In genomic region chr5:67536892-67537291, GRCh38 we compare ENCODE assay signal across 17 cellular contexts.
DNase-seq lines count a peak whose midpoint lies in the region; FAIRE-seq and TF ChIP-seq lines count a peak whose summit lies in the region.
"Had no signal": no experiment of that assay in that cellular context is flagged by ENCODE, and none has a peak within 500 bp of the region (broad histone marks: within the 10 kb centered on the region; RNA-seq: fewer than 3 reads in every experiment).

No MANE protein-coding gene starts in this region.

- H3K4me3 Mint-ChIP-seq in type B pancreatic cell, result no peak overlapping the region
- H3K4me3 Mint-ChIP-seq: activated naive CD4-positive, alpha-beta T cell treated with anti-CD3 and anti-CD28 coated beads, Interleukin-2, amount 10 ng/mL, durations not matched to agents 7 days and 5 days; dendritic cell treated with granulocyte-macrophage colony-stimulating factor and Interleukin-4, amounts not matched to agents 40 ng/mL and 50 ng/mL, for 4 days had no signal

- peak; percentile 15 for DNase-seq in adipocyte (ENCODE audit: low read depth)
- DNase-seq in putamen (ENCODE audit: low spot score), result peak; percentile 3
- no peak for DNase-seq in type B pancreatic cell (ENCODE audit: extremely low spot score, unreplicated experiment)
- DNase-seq in stimulated activated CD4-positive, alpha-beta T cell treated with anti-CD3 and anti-CD28 coated beads, Interleukin-1b, Interleukin-23, amount 100 ng/mL, for 48 hours, result no peak
- DNase-seq in stimulated activated CD4-positive, alpha-beta T cell treated with anti-CD3 and anti-CD28 coated beads, Interleukin-12 subunit alpha, Interleukin-12 subunit beta, amount 100 ng/mL, for 4 hours, result no peak
- DNase-seq in NCI-H187 (lab: John Stamatoyannopoulos, UW), result no peak
- DNase-seq: activated CD4-positive, alpha-beta T cell treated with anti-CD3 and anti-CD28 coated beads, Interleukin-2, amount 50 U/mL, for 1 hour; activated naive CD4-positive, alpha-beta T cell treated with anti-CD3 and anti-CD28 coated beads, Interleukin-2, amount 10 ng/mL, durations not matched to agents 7 days and 5 days; activated T-cell treated with anti-CD3 and anti-CD28 coated beads for 4 hours; islet precursor cell; KG1; NCI-H2171 treated with DMSO at 0.1 percent for 48 hours; stimulated activated naive CD4-positive, alpha-beta T cell treated with Interleukin-2 at 50 U/mL for 16 hours had no signal

- H3K27ac Mint-ChIP-seq in type B pancreatic cell, result no peak overlapping the region
- H3K27ac Mint-ChIP-seq: activated naive CD4-positive, alpha-beta T cell treated with anti-CD3 and anti-CD28 coated beads, Interleukin-2, amount 10 ng/mL, durations not matched to agents 7 days and 5 days; dendritic cell treated with granulocyte-macrophage colony-stimulating factor and Interleukin-4, amounts not matched to agents 40 ng/mL and 50 ng/mL, for 4 days had no signal

- peak; percentile 88 for FAIRE-seq in islet of Langerhans (lab: Jason Lieb, UNC)

- no peaks in the 10 kb centered on the region for H3K9me3 Mint-ChIP-seq in type B pancreatic cell
- H3K9me3 Mint-ChIP-seq: dendritic cell treated with granulocyte-macrophage colony-stimulating factor and Interleukin-4, amounts not matched to agents 40 ng/mL and 50 ng/mL, for 4 days had no signal

- H3K36me3 ChIP-seq in BLaER1 treated with 17β-estradiol and CSF1 and Interleukin-3, amounts not matched to agents 10 nM and 100 nM, result no peaks in the 10 kb centered on the region
- no peaks in the 10 kb centered on the region for H3K36me3 ChIP-seq in adipocyte (ENCODE audit: control insufficient read depth, insufficient read depth, low read length, severe bottlenecking)
- H3K36me3 ChIP-seq: HAP-1 had no signal

- no peak overlapping the region for H3K27ac ChIP-seq in BLaER1 treated with 17β-estradiol and CSF1 and Interleukin-3, amounts not matched to agents 10 nM and 100 nM

- no peaks in the 10 kb centered on the region for H4K20me1 ChIP-seq in BLaER1 treated with 17β-estradiol and CSF1 and Interleukin-3, amounts not matched to agents 10 nM and 100 nM

- no peak overlapping the region for H3K4me3 ChIP-seq in BLaER1 treated with 17β-estradiol and CSF1 and Interleukin-3, amounts not matched to agents 10 nM and 100 nM
- peak overlapping the region; percentile 68 for H3K4me3 ChIP-seq in adipocyte (ENCODE audit: low read length)
- H3K4me3 ChIP-seq: HAP-1 had no signal

- H3K27me3 Mint-ChIP-seq in type B pancreatic cell, result peaks cover 9% of the 10 kb centered on the region
- H3K27me3 Mint-ChIP-seq: dendritic cell treated with granulocyte-macrophage colony-stimulating factor and Interleukin-4, amounts not matched to agents 40 ng/mL and 50 ng/mL, for 4 days had no signal

- H3K4me1 ChIP-seq in BLaER1 treated with 17β-estradiol and CSF1 and Interleukin-3, amounts not matched to agents 10 nM and 100 nM, result peaks cover 0 to 14% (median 8%) of the 10 kb centered on the region in 10 experiments; a peak in 14 of 20 replicates
- peaks cover 6% of the 10 kb centered on the region for H3K4me1 ChIP-seq in adipocyte (ENCODE audit: control insufficient read depth, insufficient read depth, low read length)
- H3K4me1 ChIP-seq: HAP-1 had no signal

- H3K4me1 Mint-ChIP-seq in type B pancreatic cell (ENCODE audit: unreplicated experiment), result peaks cover 24% of the 10 kb centered on the region

- H3K36me3 Mint-ChIP-seq in type B pancreatic cell, result no peaks in the 10 kb centered on the region
- H3K36me3 Mint-ChIP-seq: activated naive CD4-positive, alpha-beta T cell treated with anti-CD3 and anti-CD28 coated beads, Interleukin-2, amount 10 ng/mL, durations not matched to agents 7 days and 5 days had no signal

- no peak for TF ChIP-seq CTCF in type B pancreatic cell (conservative IDR thresholded peaks at IDR 0.05)

- H3K9me3 ChIP-seq in BLaER1 treated with 17β-estradiol and CSF1 and Interleukin-3, amounts not matched to agents 10 nM and 100 nM (replicated peaks in 1 of 11), result no peaks in the 10 kb centered on the region
- H3K9me3 ChIP-seq in adipocyte (ENCODE audit: control insufficient read depth, low read length), result no peaks in the 10 kb centered on the region
- H3K9me3 ChIP-seq: HAP-1 had no signal

- no peak overlapping the region for H3K9ac ChIP-seq in BLaER1 treated with 17β-estradiol and CSF1 and Interleukin-3, amounts not matched to agents 10 nM and 100 nM
- no peak overlapping the region for H3K9ac ChIP-seq in adipocyte (ENCODE audit: low read length)

- H3K27me3 ChIP-seq in BLaER1 treated with 17β-estradiol and CSF1 and Interleukin-3, amounts not matched to agents 10 nM and 100 nM, result no peaks in the 10 kb centered on the region
- H3K27me3 ChIP-seq in adipocyte (replicated peaks; ENCODE audit: control insufficient read depth, insufficient read depth, low read length), result no peaks in the 10 kb centered on the region

- H3K4me2 ChIP-seq in BLaER1 treated with 17β-estradiol and CSF1 and Interleukin-3, amounts not matched to agents 10 nM and 100 nM, result peak overlapping the region in 8 of 11 experiments; percentile 35 to 63 (median 49); a peak in 9 of 22 replicates

Comparison
In these comparisons a context has a peak if more than half of its experiments do, and no peak if none do; other contexts are left out.
1. DNase-seq: peak in adipocyte (single experiment) and putamen (single experiment); none in type B pancreatic cell (single experiment), stimulated activated CD4-positive, alpha-beta T cell treated with anti-CD3 and anti-CD28 coated beads, Interleukin-1b, Interleukin-23, amount 100 ng/mL, for 48 hours (single experiment), stimulated activated CD4-positive, alpha-beta T cell treated with anti-CD3 and anti-CD28 coated beads, Interleukin-12 subunit alpha, Interleukin-12 subunit beta, amount 100 ng/mL, for 4 hours (single experiment) and NCI-H187 (0 of 2).